ENCODE assay signal across 16 cellular contexts in genomic region chr5:147752666-147753290, GRCh38. TPM values are rescaled to one million over a fixed set of nuclear protein-coding genes. Genes with fewer than 3 reads are reported as not detected.
A peak's percentile ranks its signal among the peaks of the same experiment; 100 is the strongest.
DNase-seq lines count a peak whose midpoint lies in the region; TF ChIP-seq lines count a peak whose summit lies in the region.
"Had no signal": no experiment of that assay in that cellular context is flagged by ENCODE, and none has a peak within 500 bp of the region (broad histone marks: within the 10 kb centered on the region; RNA-seq: fewer than 3 reads in every experiment).

No MANE protein-coding gene starts in this region.

- no peak for TF ChIP-seq CTCF in ovary (IDR thresholded peaks at IDR 0.05)

- no peak for TF ChIP-seq EP300 in ovary (IDR thresholded peaks at IDR 0.05)

- H3K36me3 ChIP-seq in ovary = no peaks in the 10 kb centered on the region

- H3K4me3 ChIP-seq in ovary = no peak overlapping the region

- H3K9me3 ChIP-seq in ovary = no peaks in the 10 kb centered on the region
- H3K9me3 ChIP-seq: Caco-2 had no signal

- TF ChIP-seq POLR2A in ovary (IDR thresholded peaks at IDR 0.05) = no peak

- H3K27me3 ChIP-seq in layer of hippocampus (ENCODE audit: control insufficient read depth, insufficient read depth, low read length) (no peaks in the 10 kb centered on the region), ovary (no peaks in the 10 kb centered on the region)

- H3K4me1 ChIP-seq in ovary (ENCODE audit: insufficient read depth) = no peaks in the 10 kb centered on the region

- peak overlapping the region; percentile 49 for H3K27ac ChIP-seq in angular gyrus (ENCODE audit: low read depth, low read length)
- peak overlapping the region; percentile 52 for H3K27ac ChIP-seq in layer of hippocampus (ENCODE audit: low read depth, low read length)
- H3K27ac ChIP-seq in ovary = no peak overlapping the region

- peak; percentile 37 for DNase-seq in NCI-H82 (lab: John Stamatoyannopoulos, UW)
- DNase-seq in NCI-H82 treated with DMSO at 0.1 percent for 48 hours (lab: John Stamatoyannopoulos, UW; ENCODE audit: unreplicated experiment) = no peak
- no peak for DNase-seq in hypothalamus (lab: John Stamatoyannopoulos, UW)
- DNase-seq in stimulated activated CD8-positive, alpha-beta memory T cell treated with anti-CD3 and anti-CD28 coated beads, Interleukin-4, amount 100 ng/mL, for 48 hours = no peak
- DNase-seq in ovary = no peak
- DNase-seq in D341Med (ENCODE audit: low spot score) = no peak
- DNase-seq: Caco-2, DND-41, GF-D8, H9, NCI-H2107, NCI-H226, NCI-H526, Right ventricle myocardium superior had no signal

- intact Hi-C loops in ovary (cut with DNase I) = no loop called here

- 96% methylated on average over 3 of the region's 3 CpGs for WGBS in ovary, 3 donors

RNA-seq across cellular contexts. Expression of gene JAKMIP2, which starts 29.8 kb away (rescaled TPM):
- total RNA-seq in ovary = 1 to 10 TPM in 1 of 7 donors, under 1 TPM in 6; 0.10 to 1.2 (median 0.24) TPM
- 1 to 10 TPM in 1 of 2 donors, under 1 TPM in 1; 0.18 to 7.0 TPM for polyA plus RNA-seq in ovary

Comparison
In these comparisons a context has a peak if more than half of its experiments do, and no peak if none do; other contexts are left out.
1. H3K27ac ChIP-seq: peak in angular gyrus (single experiment) and layer of hippocampus (single experiment); none in ovary (0 of 2).